20 cellular contexts compared by ENCODE assay signal in genomic region chr6:13593720-13594119, GRCh38.
"Had no signal": no experiment of that assay in that cellular context is flagged by ENCODE, and none has a peak within 500 bp of the region (broad histone marks: within the 10 kb centered on the region; RNA-seq: fewer than 3 reads in every experiment).

No MANE protein-coding gene starts in this region.

- H3K4me1 Mint-ChIP-seq: natural killer cell; stimulated activated memory B cell treated with anti-CD40 and anti-IgM and Interleukin-4, amounts not matched to agents 10 μg/mL and 1 μg/mL and 100 μg/mL, for 72 hours had no signal

- H3K27me3 Mint-ChIP-seq: activated naive CD8-positive, alpha-beta T cell treated with anti-CD3 and anti-CD28 coated beads for 36 hours; stimulated activated memory B cell treated with anti-CD40 and anti-IgM and Interleukin-4, amounts not matched to agents 10 μg/mL and 1 μg/mL and 100 μg/mL, for 72 hours had no signal

- H3K4me3 Mint-ChIP-seq: activated naive CD8-positive, alpha-beta T cell treated with anti-CD3 and anti-CD28 coated beads for 36 hours; natural killer cell; stimulated activated memory B cell treated with anti-CD40 and anti-IgM and Interleukin-4, amounts not matched to agents 10 μg/mL and 1 μg/mL and 100 μg/mL, for 72 hours had no signal

- H3K4me3 ChIP-seq: gastrocnemius medialis, pancreas, stomach, transverse colon had no signal

- H3K9me3 ChIP-seq: gastrocnemius medialis, pancreas, stomach, transverse colon had no signal

- H3K27ac ChIP-seq: gastrocnemius medialis, pancreas, stomach, transverse colon, WERI-Rb-1 had no signal

- H3K9me3 Mint-ChIP-seq: activated naive CD8-positive, alpha-beta T cell treated with anti-CD3 and anti-CD28 coated beads for 36 hours; natural killer cell; stimulated activated memory B cell treated with anti-CD40 and anti-IgM and Interleukin-4, amounts not matched to agents 10 μg/mL and 1 μg/mL and 100 μg/mL, for 72 hours; T-helper 2 cell treated with Interferon-gamma antibody and Interleukin-4, amounts not matched to agents 5 μg/mL and 100 μg/mL, for 36 hours had no signal

- H3K27me3 ChIP-seq: gastrocnemius medialis, pancreas, stomach, transverse colon had no signal

- DNase-seq: activated CD4-positive, alpha-beta T cell treated with anti-CD3 and anti-CD28 coated beads for 1 hour; activated CD4-positive, alpha-beta T cell treated with anti-CD3 and anti-CD28 coated beads, Interleukin-2, amount 50 U/mL, for 1 hour; activated naive CD4-positive, alpha-beta T cell treated with Interleukin-2 at 50 U/mL for 16 hours; activated naive CD8-positive, alpha-beta T cell treated with anti-CD3 and anti-CD28 coated beads for 36 hours; activated T-cell treated with anti-CD3 and anti-CD28 coated beads, Interleukin-2, amount 50 U/mL, for 48 hours; amniotic stem cell; effector CD4-positive, alpha-beta T cell; gastrocnemius medialis; hypothalamus; midbrain; natural killer cell; pancreas; right cardiac atrium; stimulated activated CD4-positive, alpha-beta T cell treated with anti-CD3 and anti-CD28 coated beads, Interleukin-12 subunit alpha, Interleukin-12 subunit beta, amount 100 ng/mL, for 4 hours; stimulated activated CD4-positive, alpha-beta T cell treated with anti-CD3 and anti-CD28 coated beads, Interleukin-1b, Interleukin-23, amount 100 ng/mL, for 48 hours; stomach; transverse colon; WERI-Rb-1 had no signal

- H3K36me3 ChIP-seq: WERI-Rb-1 had no signal

- H3K4me1 ChIP-seq: gastrocnemius medialis, pancreas, stomach, transverse colon had no signal

- H3K27ac Mint-ChIP-seq: activated naive CD8-positive, alpha-beta T cell treated with anti-CD3 and anti-CD28 coated beads for 36 hours; natural killer cell; stimulated activated memory B cell treated with anti-CD40 and anti-IgM and Interleukin-4, amounts not matched to agents 10 μg/mL and 1 μg/mL and 100 μg/mL, for 72 hours; T-helper 2 cell treated with Interferon-gamma antibody and Interleukin-4, amounts not matched to agents 5 μg/mL and 100 μg/mL, for 36 hours had no signal
